ENCODE assay signal across 10 cellular contexts in genomic region chr2:48205137-48205798, GRCh38.
DNase-seq lines count a peak whose midpoint lies in the region; ATAC-seq and TF ChIP-seq lines count a peak whose summit lies in the region.
"Had no signal": no experiment of that assay in that cellular context is flagged by ENCODE, and none has a peak within 500 bp of the region (broad histone marks: within the 10 kb centered on the region; RNA-seq: fewer than 3 reads in every experiment).

No MANE protein-coding gene starts in this region.

- H4K20me1 ChIP-seq in fibroblast of lung (ENCODE audit: control insufficient read depth, extremely low read depth, insufficient read depth, low read length), result no peaks in the 10 kb centered on the region

- H3K4me2 ChIP-seq in fibroblast of lung (ENCODE audit: extremely low read depth, insufficient read depth, low read length), result no peak overlapping the region

- intact Hi-C loops in left ventricle myocardium superior (cut with micrococcal nuclease), result no loop called here
- intact Hi-C loops in Right ventricle myocardium superior (cut with DNase I), result no loop called here
- intact Hi-C loops in lower lobe of right lung (cut with DNase I), result no loop called here

- peak in 1 of 2 donors; percentile 17 for TF ChIP-seq CTCF in fibroblast of lung (conservative IDR thresholded peaks at IDR 0.05 in 1 of 2, IDR thresholded peaks at IDR 0.05 in 1 of 2; ENCODE audit: low read depth in 1 of 2, low read length in 2 of 2)
- TF ChIP-seq CTCF in lower lobe of right lung (IDR thresholded peaks at IDR 0.05), result no peak

- DNase-seq in left ventricle myocardium superior (no peak), Right ventricle myocardium superior (no peak), fibroblast of lung (ENCODE audit: low read depth in 2 of 2) (peak in 1 of 2 donors; percentile 5), lower lobe of right lung (no peak), NCI-H345 treated with DMSO at 0.1 percent for 48 hours (lab: John Stamatoyannopoulos, UW; ENCODE audit: unreplicated experiment) (no peak), SKM-1 treated with dmso at 0.1 percent for 144 hours (lab: John Stamatoyannopoulos, UW; ENCODE audit: unreplicated experiment) (no peak)

- H3K27ac ChIP-seq in fibroblast of lung (ENCODE audit: insufficient read depth, low read length), result no peak overlapping the region
- H3K27ac ChIP-seq in lower lobe of right lung, result no peak overlapping the region
- H3K27ac ChIP-seq: SK-N-MC had no signal

- peak; percentile 34 for ATAC-seq in left ventricle myocardium superior
- ATAC-seq in Right ventricle myocardium superior (ENCODE audit: poor library complexity), result no peak
- peak; percentile 64 for ATAC-seq in HG03442 (IDR thresholded peaks at IDR 0.05; ENCODE audit: unreplicated experiment)
- no peak for ATAC-seq in lower lobe of right lung
- ATAC-seq in GM21528 (IDR thresholded peaks at IDR 0.05; ENCODE audit: low FRiP score, unreplicated experiment), result no peak
- ATAC-seq: stimulated activated effector memory CD8-positive, alpha-beta T cell treated with anti-CD3 and anti-CD28 coated beads, Interleukin-12 subunit alpha, Interleukin-12 subunit beta, amount 100 ng/mL, for 72 hours had no signal

- H3K4me3 ChIP-seq in fibroblast of lung (replicated peaks in 1 of 4; ENCODE audit: control extremely low read depth in 1 of 4, insufficient read depth in 1 of 4, low read depth in 3 of 4, low read length in 4 of 4) (no peak overlapping the region), lower lobe of right lung (no peak overlapping the region)
- H3K4me3 ChIP-seq: SK-N-MC had no signal

- H3K4me1 ChIP-seq in fibroblast of lung (ENCODE audit: control insufficient read depth, extremely low read depth, insufficient read depth, low read length), result peaks cover 2% of the 10 kb centered on the region
- peaks cover 26% of the 10 kb centered on the region for H3K4me1 ChIP-seq in lower lobe of right lung

- H2AFZ ChIP-seq in fibroblast of lung (ENCODE audit: low read length), result peak overlapping the region; percentile 75

- H3K9ac ChIP-seq in fibroblast of lung (ENCODE audit: insufficient read depth, low read length), result no peak overlapping the region

- H3K79me2 ChIP-seq in fibroblast of lung (ENCODE audit: control insufficient read depth, insufficient read depth, low read length), result no peaks in the 10 kb centered on the region

- no peaks in the 10 kb centered on the region for H3K27me3 ChIP-seq in fibroblast of lung (ENCODE audit: control insufficient read depth, insufficient read depth, low read length)
- H3K27me3 ChIP-seq in lower lobe of right lung (ENCODE audit: low read depth), result no peaks in the 10 kb centered on the region

- no peaks in the 10 kb centered on the region for H3K36me3 ChIP-seq in fibroblast of lung (ENCODE audit: control insufficient read depth, insufficient read depth, low read length)
- H3K36me3 ChIP-seq in lower lobe of right lung, result no peaks in the 10 kb centered on the region

- no peaks in the 10 kb centered on the region for H3K9me3 ChIP-seq in fibroblast of lung (ENCODE audit: control insufficient read depth, insufficient read depth, low read depth, low read length)
- no peaks in the 10 kb centered on the region for H3K9me3 ChIP-seq in lower lobe of right lung

Comparison
In these comparisons a context has a peak if more than half of its experiments do, and no peak if none do; other contexts are left out.
1. ATAC-seq: peak in left ventricle myocardium superior (single experiment) and HG03442 (single experiment); none in Right ventricle myocardium superior (single experiment), lower lobe of right lung (0 of 2) and GM21528 (single experiment).